20 cellular contexts compared by ENCODE assay signal in genomic region chr3:25266677-25267076, GRCh38.
DNase-seq lines count a peak whose midpoint lies in the region; ATAC-seq and TF ChIP-seq lines count a peak whose summit lies in the region.
"Had no signal": no experiment of that assay in that cellular context is flagged by ENCODE, and none has a peak within 500 bp of the region (broad histone marks: within the 10 kb centered on the region; RNA-seq: fewer than 3 reads in every experiment).

No MANE protein-coding gene starts in this region.

- no peak overlapping the region for H2BK120ac ChIP-seq in trophoblast cell (ENCODE audit: insufficient read depth, low read length, poor library complexity)

- no peak overlapping the region for H4K12ac ChIP-seq in trophoblast cell (ENCODE audit: low read depth, low read length)

- no peak overlapping the region for H2AK5ac ChIP-seq in trophoblast cell (ENCODE audit: low read length)

- H3K4me3 ChIP-seq in astrocyte of the cerebellum (ENCODE audit: low read depth, low read length) (no peak overlapping the region), trophoblast cell (ENCODE audit: low read depth, low read length) (no peak overlapping the region)
- H3K4me3 ChIP-seq: BLaER1, K562 had no signal

- no peaks in the 10 kb centered on the region for H3K27me3 ChIP-seq in trophoblast cell (ENCODE audit: insufficient read depth, low read length)
- H3K27me3 ChIP-seq: BLaER1 had no signal

- no peak overlapping the region for H3K14ac ChIP-seq in trophoblast cell (ENCODE audit: low read length)

- ATAC-seq in GM18873 (IDR thresholded peaks at IDR 0.05; ENCODE audit: low FRiP score, unreplicated experiment) = no peak
- no peak for ATAC-seq in HG03342 (IDR thresholded peaks at IDR 0.05; ENCODE audit: unreplicated experiment)
- ATAC-seq: CD8-positive, alpha-beta T cell; K562 had no signal

- H3K18ac ChIP-seq in trophoblast cell (ENCODE audit: low read length) = no peak overlapping the region

- in situ Hi-C loops in astrocyte of the cerebellum (cut with HindIII; ENCODE audit: low sequenced_read_pairs) = no loop called here

- no peak overlapping the region for H3K9ac ChIP-seq in trophoblast cell (ENCODE audit: low read length)
- H3K9ac ChIP-seq: BLaER1 had no signal

- H3K4me2 ChIP-seq in trophoblast cell (ENCODE audit: low read length) = no peak overlapping the region
- H3K4me2 ChIP-seq: BLaER1 had no signal

- H3K9me3 ChIP-seq in trophoblast cell (ENCODE audit: insufficient read depth, low read depth, low read length) = no peaks in the 10 kb centered on the region
- H3K9me3 ChIP-seq: BLaER1 had no signal

- no peak overlapping the region for H2BK5ac ChIP-seq in trophoblast cell (ENCODE audit: low read depth, low read length, poor library complexity)

- no peak overlapping the region for H2AFZ ChIP-seq in trophoblast cell (ENCODE audit: insufficient read depth, low read length, poor library complexity)

- no peak overlapping the region for H4K91ac ChIP-seq in trophoblast cell (ENCODE audit: low read depth, low read length)

- H3K79me2 ChIP-seq in trophoblast cell (ENCODE audit: control insufficient read depth, insufficient read depth, low read length, poor library complexity) = peaks cover 2% of the 10 kb centered on the region

- no peak overlapping the region for H4K8ac ChIP-seq in trophoblast cell (ENCODE audit: low read depth, low read length)

- no peak overlapping the region for H3K4ac ChIP-seq in trophoblast cell (ENCODE audit: low read depth, low read length)

- no peak overlapping the region for H2BK12ac ChIP-seq in trophoblast cell (ENCODE audit: low read length)

- no peak overlapping the region for H3K23ac ChIP-seq in trophoblast cell (ENCODE audit: low read length)

- peaks cover 0 to 2% of the 10 kb centered on the region in 2 experiments for H3K4me1 ChIP-seq in trophoblast cell (ENCODE audit: control insufficient read depth in 1 of 2, insufficient read depth in 2 of 2, low read length in 2 of 2)

- no peak for TF ChIP-seq CTCF in astrocyte of the cerebellum (IDR thresholded peaks at IDR 0.05; ENCODE audit: low read depth, low read length, missing control alignments)

- DNase-seq in M059J (ENCODE audit: low read depth) (peak; percentile 23), astrocyte of the cerebellum (ENCODE audit: low read depth) (peak; percentile 15), islet precursor cell (peak; percentile 62), trophoblast cell (peak; percentile 46 to 93), ecto neural progenitor cell (ENCODE audit: low spot score) (no peak), glomerular visceral epithelial cell (ENCODE audit: extremely low spot score) (no peak)
- DNase-seq: Calu3; CD8-positive, alpha-beta T cell; EL; MV-4-11; NCI-H1417 treated with DMSO at 0.1 percent for 48 hours; NCI-H187 treated with DMSO at 0.1 percent for 48 hours; NCI-H2227 treated with DMSO at 0.1 percent for 48 hours; NCI-H524; RPMI8226; SHP77 treated with DMSO at 0.1 percent for 48 hours had no signal

- WGBS in trophoblast cell (ENCODE audit: extremely low coverage, insufficient coverage, insufficient read length) = no CpG with 5 or more reads among the region's 1 CpG

- no peaks in the 10 kb centered on the region for H3K36me3 ChIP-seq in trophoblast cell (ENCODE audit: control insufficient read depth in 1 of 2, insufficient read depth in 2 of 2, low read length in 2 of 2)
- H3K36me3 ChIP-seq: BLaER1 had no signal

- H3K27ac ChIP-seq in trophoblast cell (ENCODE audit: low read depth, low read length) = peak overlapping the region; percentile 93
- H3K27ac ChIP-seq: BLaER1 had no signal

- peaks cover 7% of the 10 kb centered on the region for H3K79me1 ChIP-seq in trophoblast cell (ENCODE audit: low read length)

Comparison
In these comparisons a context has a peak if more than half of its experiments do, and no peak if none do; other contexts are left out.
1. DNase-seq: peak in M059J (single experiment), astrocyte of the cerebellum (single experiment), islet precursor cell (single experiment) and trophoblast cell (2 of 2); none in ecto neural progenitor cell (single experiment) and glomerular visceral epithelial cell (single experiment).